In the genomic region with DNA sequence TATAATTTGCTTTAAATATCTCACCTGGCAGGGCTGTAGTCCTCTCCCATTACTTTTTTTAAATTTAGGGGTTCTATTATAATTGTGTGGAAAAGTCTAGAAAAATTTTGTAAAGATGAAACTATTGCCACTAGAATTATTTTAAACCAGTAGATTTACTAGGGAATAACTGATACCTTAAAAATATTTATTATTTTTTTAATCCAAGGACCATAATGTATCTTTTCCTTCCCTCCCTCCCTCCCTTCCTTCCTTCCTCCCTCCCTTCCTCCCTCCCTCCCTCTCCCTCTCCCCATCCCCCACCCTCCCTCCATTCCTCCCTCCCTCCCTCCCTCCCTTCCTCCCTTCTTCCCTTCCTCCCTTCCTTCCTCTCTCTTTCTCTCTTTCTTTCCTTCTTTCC, we compare ENCODE assay signal across 11 cellular contexts.
"Had no signal": no experiment of that assay in that cellular context is flagged by ENCODE, and none has a peak within 500 bp of the region (broad histone marks: within the 10 kb centered on the region; RNA-seq: fewer than 3 reads in every experiment).

No MANE protein-coding gene starts in this region.

- H3K9me3 ChIP-seq: HAP-1 had no signal

- DNase-seq: GM23248, GOT3, H7, H9, HCEC 1CT, HFFc6 had no signal

- H3K4me1 ChIP-seq: HAP-1 had no signal

- ATAC-seq: GM23338, HCT116 had no signal

- H3K9ac ChIP-seq: GM23248 had no signal

- H3K27ac ChIP-seq: GM23248 had no signal

- H2AFZ ChIP-seq: GM23248, GM23338 had no signal

- H3K36me3 ChIP-seq: HAP-1 had no signal

- H3K4me3 ChIP-seq: GM23248, GM23338, HAP-1 had no signal

- H3K4me2 ChIP-seq: GM23338 had no signal

- FAIRE-seq: H1, H54 had no signal
